Comparison of ENCODE assay signal across 1 cellular context in genomic region chr2:202911203-202911512, GRCh38.
TF ChIP-seq lines count a peak whose summit lies in the region.

No MANE protein-coding gene starts in this region.

TF ChIP-seq in HepG2, 621 proteins besides CTCF, POLR2A, EP300 and RAD21:
- TF ChIP-seq ZMYM4 (CRISPR knock-in tag; IDR thresholded peaks at IDR 0.05): peak; percentile 11; the same call in 1 of the 2 replicates
- TF ChIP-seq ZNF275 (CRISPR knock-in tag; IDR thresholded peaks at IDR 0.05; ENCODE audit: borderline replicate concordance): no peak
- TF ChIP-seq FOXP1 (IDR thresholded peaks at IDR 0.05): no peak
- no peak for TF ChIP-seq FOXP1 (CRISPR knock-in tag; IDR thresholded peaks at IDR 0.05)
- peak; percentile 66 for TF ChIP-seq ZNF709 (CRISPR knock-in tag; IDR thresholded peaks at IDR 0.05)
- TF ChIP-seq FUBP1 (CRISPR knock-in tag; IDR thresholded peaks at IDR 0.05; ENCODE audit: borderline replicate concordance): peak; percentile 45; the same call in 1 of the 2 replicates
- TF ChIP-seq KLF13 (CRISPR knock-in tag; IDR thresholded peaks at IDR 0.05): no peak
- TF ChIP-seq KLF9 (CRISPR knock-in tag; IDR thresholded peaks at IDR 0.05; ENCODE audit: low read depth): no peak
- peak; percentile 57 for TF ChIP-seq TEAD3 (CRISPR knock-in tag; optimal IDR thresholded peaks at IDR 0.05; ENCODE audit: borderline replicate concordance)
- no peak for TF ChIP-seq ARID2 (CRISPR knock-in tag; IDR thresholded peaks at IDR 0.05; ENCODE audit: borderline replicate concordance)
- TF ChIP-seq GATA4 (IDR thresholded peaks at IDR 0.05; ENCODE audit: borderline replicate concordance, low read depth): no peak
- 0 out of 2 replicates have a peak, but pooled peaks have one; percentile 30 for TF ChIP-seq ZNF619 (CRISPR knock-in tag; IDR thresholded peaks at IDR 0.05)
- TF ChIP-seq MTERF4 (CRISPR knock-in tag; IDR thresholded peaks at IDR 0.05): peak; percentile 78; the same call in 1 of the 2 replicates
- TF ChIP-seq ZNF770 (CRISPR knock-in tag; IDR thresholded peaks at IDR 0.05): peak; percentile 52; the same call in 1 of the 2 replicates
- TF ChIP-seq ZNF274 (CRISPR knock-in tag; IDR thresholded peaks at IDR 0.05): 0 out of 2 replicates have a peak, but pooled peaks have one; percentile 56
- 0 out of 2 replicates have a peak, but pooled peaks have one; percentile 52 for TF ChIP-seq NR2F2 (IDR thresholded peaks at IDR 0.05; ENCODE audit: borderline replicate concordance, low read depth)
- no peak for TF ChIP-seq HHEX (CRISPR knock-in tag; IDR thresholded peaks at IDR 0.05)
- TF ChIP-seq ARID5B (CRISPR knock-in tag; IDR thresholded peaks at IDR 0.05): 0 out of 2 replicates have a peak, but pooled peaks have one; percentile 39
- 0 out of 2 replicates have a peak, but pooled peaks have one; percentile 68 for TF ChIP-seq ZNF790 (CRISPR knock-in tag; IDR thresholded peaks at IDR 0.05; ENCODE audit: borderline replicate concordance)
- peak; percentile 40 for TF ChIP-seq IKZF4 (CRISPR knock-in tag; IDR thresholded peaks at IDR 0.05; ENCODE audit: borderline replicate concordance, low read depth, not compliant biosample characterization)
- no peak for TF ChIP-seq SIN3A (IDR thresholded peaks at IDR 0.05; ENCODE audit: borderline replicate concordance, low read depth, low read length)
- no peak for TF ChIP-seq ZNF609 (CRISPR knock-in tag; IDR thresholded peaks at IDR 0.05; ENCODE audit: borderline replicate concordance)
- no peak for TF ChIP-seq SRY (CRISPR knock-in tag; IDR thresholded peaks at IDR 0.05)
- peak; percentile 67; the same call in 1 of the 2 replicates for TF ChIP-seq ZNF598 (CRISPR knock-in tag; IDR thresholded peaks at IDR 0.05; ENCODE audit: borderline replicate concordance)
